Comparison of ENCODE assay signal across 10 cellular contexts in genomic region chr21:32135401-32136363, GRCh38.
A peak's percentile ranks its signal among the peaks of the same experiment; 100 is the strongest.
DNase-seq lines count a peak whose midpoint lies in the region; ATAC-seq and TF ChIP-seq lines count a peak whose summit lies in the region.
"Had no signal": no experiment of that assay in that cellular context is flagged by ENCODE, and none has a peak within 500 bp of the region (broad histone marks: within the 10 kb centered on the region; RNA-seq: fewer than 3 reads in every experiment).

No MANE protein-coding gene starts in this region.

- no peaks in the 10 kb centered on the region for H3K27me3 ChIP-seq in trophoblast cell (ENCODE audit: insufficient read depth, low read length)
- H3K27me3 ChIP-seq: cardiac muscle cell, upper lobe of right lung had no signal

- ATAC-seq in GM19455 (IDR thresholded peaks at IDR 0.05; ENCODE audit: unreplicated experiment), result peak; percentile 85
- peak; percentile 55 for ATAC-seq in HG03520 (IDR thresholded peaks at IDR 0.05; ENCODE audit: unreplicated experiment)
- no peak for ATAC-seq in GM21381 (IDR thresholded peaks at IDR 0.05; ENCODE audit: unreplicated experiment)
- no peak for ATAC-seq in HG03196 (IDR thresholded peaks at IDR 0.05; ENCODE audit: unreplicated experiment)
- ATAC-seq: upper lobe of right lung had no signal

- H4K91ac ChIP-seq in trophoblast cell (ENCODE audit: low read depth, low read length), result no peak overlapping the region

- H3K79me1 ChIP-seq in trophoblast cell (ENCODE audit: low read length), result no peaks in the 10 kb centered on the region

- no peak overlapping the region for H4K8ac ChIP-seq in trophoblast cell (ENCODE audit: low read depth, low read length)

- TF ChIP-seq CTCF in fibroblast of mammary gland (conservative IDR thresholded peaks at IDR 0.05; ENCODE audit: control insufficient read depth, insufficient read depth, low read depth, low read length), result no peak

- no peak overlapping the region for H3K27ac ChIP-seq in trophoblast cell (ENCODE audit: low read depth, low read length)
- H3K27ac ChIP-seq: cardiac muscle cell, upper lobe of right lung had no signal

- H3K23ac ChIP-seq in trophoblast cell (ENCODE audit: low read length), result no peak overlapping the region

- no peaks in the 10 kb centered on the region for H3K36me3 ChIP-seq in trophoblast cell (ENCODE audit: control insufficient read depth in 1 of 2, insufficient read depth in 2 of 2, low read length in 2 of 2)
- H3K36me3 ChIP-seq: cardiac muscle cell, upper lobe of right lung had no signal

- no peak overlapping the region for H3K4ac ChIP-seq in trophoblast cell (ENCODE audit: low read depth, low read length)

- no peak overlapping the region for H3K14ac ChIP-seq in trophoblast cell (ENCODE audit: low read length)

- no peak overlapping the region for H3K4me2 ChIP-seq in trophoblast cell (ENCODE audit: low read length)

- H2BK120ac ChIP-seq in trophoblast cell (ENCODE audit: insufficient read depth, low read length, poor library complexity), result no peak overlapping the region

- H3K79me2 ChIP-seq in trophoblast cell (ENCODE audit: control insufficient read depth, insufficient read depth, low read length, poor library complexity), result no peaks in the 10 kb centered on the region

- no peak overlapping the region for H4K12ac ChIP-seq in trophoblast cell (ENCODE audit: low read depth, low read length)

- no CpG with 5 or more reads among the region's 16 CpGs for WGBS in trophoblast cell (ENCODE audit: extremely low coverage, insufficient coverage, insufficient read length)

- peaks cover 3 to 5% of the 10 kb centered on the region in 2 experiments for H3K4me1 ChIP-seq in trophoblast cell (ENCODE audit: control insufficient read depth in 1 of 2, insufficient read depth in 2 of 2, low read length in 2 of 2)
- H3K4me1 ChIP-seq: upper lobe of right lung had no signal

- DNase-seq in Ammon's horn (ENCODE audit: low spot score) (peak; percentile 66), fibroblast of mammary gland (ENCODE audit: low read depth) (peak; percentile 70), trophoblast cell (no peak)
- no peak for DNase-seq in stimulated activated naive CD4-positive, alpha-beta T cell (lab: John Stamatoyannopoulos, UW)
- DNase-seq: upper lobe of right lung had no signal

- H3K9ac ChIP-seq in trophoblast cell (ENCODE audit: low read length), result no peak overlapping the region

- no peak overlapping the region for H2BK5ac ChIP-seq in trophoblast cell (ENCODE audit: low read depth, low read length, poor library complexity)

- no peak overlapping the region for H2AK5ac ChIP-seq in trophoblast cell (ENCODE audit: low read length)

- no peak overlapping the region for H3K18ac ChIP-seq in trophoblast cell (ENCODE audit: low read length)

- no peak overlapping the region for H2AFZ ChIP-seq in trophoblast cell (ENCODE audit: insufficient read depth, low read length, poor library complexity)

- no peaks in the 10 kb centered on the region for H3K9me3 ChIP-seq in trophoblast cell (ENCODE audit: insufficient read depth, low read depth, low read length)

- H3K4me3 ChIP-seq in fibroblast of mammary gland (ENCODE audit: control insufficient read depth, low read depth, low read length) (no peak overlapping the region), trophoblast cell (ENCODE audit: low read depth, low read length) (no peak overlapping the region)
- H3K4me3 ChIP-seq: cardiac muscle cell, upper lobe of right lung had no signal

- no peak overlapping the region for H2BK12ac ChIP-seq in trophoblast cell (ENCODE audit: low read length)

Comparison
In these comparisons a context has a peak if more than half of its experiments do, and no peak if none do; other contexts are left out.
1. DNase-seq: peak in Ammon's horn (single experiment) and fibroblast of mammary gland (single experiment); none in trophoblast cell (0 of 2) and stimulated activated naive CD4-positive, alpha-beta T cell (0 of 6).
2. ATAC-seq: peak in GM19455 (single experiment) and HG03520 (single experiment); none in GM21381 (single experiment) and HG03196 (single experiment).